Comparison of ENCODE assay signal across 22 cellular contexts in the genomic region with DNA sequence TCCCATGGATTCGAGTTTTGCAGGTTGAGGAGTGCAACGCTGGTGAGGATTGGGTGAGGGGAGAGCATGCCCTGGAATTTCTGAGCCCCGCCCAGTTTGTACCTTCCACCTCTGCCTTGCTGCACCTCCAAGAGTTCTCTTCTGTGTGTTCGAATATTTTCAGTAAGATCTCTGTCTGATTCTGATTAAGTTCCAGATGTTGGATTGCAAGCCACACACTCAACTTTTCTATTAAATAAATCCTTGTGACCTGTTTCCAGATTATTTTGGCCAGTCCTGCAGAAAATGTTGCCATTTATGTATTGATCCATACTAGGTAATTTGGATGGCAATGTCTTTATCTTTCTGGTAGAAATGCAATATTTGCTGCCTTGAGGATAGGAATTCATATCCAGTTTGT. TPM values are rescaled to one million over a fixed set of nuclear protein-coding genes. Genes with fewer than 3 reads are reported as not detected.
"Had no signal": no experiment of that assay in that cellular context is flagged by ENCODE, and none has a peak within 500 bp of the region (broad histone marks: within the 10 kb centered on the region; RNA-seq: fewer than 3 reads in every experiment).

No MANE protein-coding gene starts in this region.

- H3K36me3 ChIP-seq: MG63 had no signal

- H3K9ac ChIP-seq: SK-N-SH had no signal

- H3K27me3 ChIP-seq: MG63 had no signal

- H3K4me3 ChIP-seq: MG63 had no signal

- H3K27ac ChIP-seq: RWPE1 had no signal

- H3K9me3 ChIP-seq: MG63, SK-N-SH had no signal

- DNase-seq: IMR-90, KG1, MG63, NCI-H1092 treated with DMSO at 0.1 percent for 48 hours, NCI-H1436, NCI-H187, NCI-H2029, NCI-H2081 treated with DMSO at 0.1 percent for 48 hours, NCI-H2171, NCI-H226, NCI-H446, NCI-H510A, NCI-H524 treated with DMSO at 0.1 percent for 48 hours, NCI-H69, NCI-H774, SHP77, SK-N-SH had no signal

- ATAC-seq: HepG2, Panc1 had no signal

- H3K4me2 ChIP-seq: SK-N-SH had no signal

RNA-seq across cellular contexts. Expression of gene IL31RA, which starts 54.1 kb away (rescaled TPM):
- total RNA-seq: HepG2, HT-29, SK-MEL-5 had no signal
- polyA plus RNA-seq: HepG2 had no signal
